24 cellular contexts compared by ENCODE assay signal in genomic region chr4:106048250-106048931, GRCh38.
DNase-seq lines count a peak whose midpoint lies in the region; ATAC-seq and TF ChIP-seq lines count a peak whose summit lies in the region.
"Had no signal": no experiment of that assay in that cellular context is flagged by ENCODE, and none has a peak within 500 bp of the region (broad histone marks: within the 10 kb centered on the region; RNA-seq: fewer than 3 reads in every experiment).

No MANE protein-coding gene starts in this region.

- DNase-seq in AG09319 (ENCODE audit: extremely low read depth, low read depth) (peak; percentile 55), astrocyte of the spinal cord (ENCODE audit: low read depth, low spot score) (peak; percentile 45), fibroblast of villous mesenchyme (ENCODE audit: low read depth) (peak; percentile 55), putamen (ENCODE audit: low spot score) (peak; percentile 3), T-helper 17 cell (no peak), SW 1271 (lab: John Stamatoyannopoulos, UW) (no peak)
- DNase-seq in activated T-cell treated with anti-CD3 and anti-CD28 coated beads, Interleukin-2, amount 50 U/mL, for 72 hours = no peak
- DNase-seq: activated CD4-positive, alpha-beta T cell treated with anti-CD3 and anti-CD28 coated beads for 4 hours; activated CD8-positive, alpha-beta memory T cell treated with anti-CD3 and anti-CD28 coated beads, Interleukin-2, amount 50 U/mL, for 4 hours; activated naive CD4-positive, alpha-beta T cell; body of pancreas; CD4-positive, alpha-beta memory T cell; effector CD4-positive, alpha-beta T cell; foreskin keratinocyte; H7; KBM-7; naive B cell; NCI-H2029 treated with DMSO at 0.1 percent for 48 hours; NCI-H510A; SHP77 treated with DMSO at 0.1 percent for 48 hours; stimulated activated CD4-positive, alpha-beta T cell treated with anti-CD3 and anti-CD28 coated beads, Interleukin-12 subunit alpha, Interleukin-12 subunit beta, amount 100 ng/mL, for 4 hours had no signal

- in situ Hi-C loops in astrocyte of the spinal cord (cut with HindIII; ENCODE audit: low sequenced_read_pairs) = no loop called here

- H3K4me3 Mint-ChIP-seq in T-helper 17 cell = no peak overlapping the region
- no peak overlapping the region for H3K4me3 Mint-ChIP-seq in activated T-cell treated with anti-CD3 and anti-CD28 coated beads, Interleukin-2, amount 50 U/mL, for 72 hours
- H3K4me3 Mint-ChIP-seq: CD4-positive, alpha-beta memory T cell; naive B cell; stimulated activated effector memory CD8-positive, alpha-beta T cell treated with anti-CD3 and anti-CD28 coated beads, Interleukin-12 subunit alpha, Interleukin-12 subunit beta, amount 100 ng/mL, for 72 hours had no signal

- no peaks in the 10 kb centered on the region for H3K9me3 ChIP-seq in T-helper 17 cell (ENCODE audit: control insufficient read depth, low read length, poor library complexity, severe bottlenecking)
- H3K9me3 ChIP-seq: A549, body of pancreas had no signal

- H3K36me3 Mint-ChIP-seq in T-helper 17 cell (ENCODE audit: low read depth) = peaks cover 12% of the 10 kb centered on the region
- peaks cover 2 to 3% of the 10 kb centered on the region in 2 donors for H3K36me3 Mint-ChIP-seq in activated T-cell treated with anti-CD3 and anti-CD28 coated beads, Interleukin-2, amount 50 U/mL, for 72 hours (ENCODE audit: insufficient read depth in 2 of 2)
- H3K36me3 Mint-ChIP-seq: stimulated activated effector memory CD8-positive, alpha-beta T cell treated with anti-CD3 and anti-CD28 coated beads, Interleukin-12 subunit alpha, Interleukin-12 subunit beta, amount 100 ng/mL, for 72 hours had no signal

- no peak for ATAC-seq in T-helper 17 cell
- no peak for ATAC-seq in GM19023 (IDR thresholded peaks at IDR 0.05; ENCODE audit: unreplicated experiment)
- no peak for ATAC-seq in activated T-cell treated with anti-CD3 and anti-CD28 coated beads, Interleukin-2, amount 50 U/mL, for 72 hours (replicated peaks in 1 of 2)
- ATAC-seq: A549; body of pancreas; foreskin keratinocyte; stimulated activated effector memory CD8-positive, alpha-beta T cell treated with anti-CD3 and anti-CD28 coated beads, Interleukin-12 subunit alpha, Interleukin-12 subunit beta, amount 100 ng/mL, for 72 hours had no signal

- TF ChIP-seq CTCF in AG09319 (IDR thresholded peaks at IDR 0.05; ENCODE audit: low read depth, low read length) (no peak), astrocyte of the spinal cord (IDR thresholded peaks at IDR 0.05; ENCODE audit: low read depth, low read length) (no peak), fibroblast of villous mesenchyme (IDR thresholded peaks at IDR 0.05; ENCODE audit: insufficient read depth, low read depth, low read length) (no peak)

- no peaks in the 10 kb centered on the region for H3K27me3 Mint-ChIP-seq in T-helper 17 cell
- no peaks in the 10 kb centered on the region for H3K27me3 Mint-ChIP-seq in activated T-cell treated with anti-CD3 and anti-CD28 coated beads, Interleukin-2, amount 50 U/mL, for 72 hours (ENCODE audit: low read depth)
- H3K27me3 Mint-ChIP-seq: CD4-positive, alpha-beta memory T cell; naive B cell had no signal

- no peaks in the 10 kb centered on the region for H3K4me1 Mint-ChIP-seq in T-helper 17 cell
- H3K4me1 Mint-ChIP-seq in activated T-cell treated with anti-CD3 and anti-CD28 coated beads, Interleukin-2, amount 50 U/mL, for 72 hours (ENCODE audit: low read depth) = no peaks in the 10 kb centered on the region
- H3K4me1 Mint-ChIP-seq: CD4-positive, alpha-beta memory T cell; naive B cell; stimulated activated effector memory CD8-positive, alpha-beta T cell treated with anti-CD3 and anti-CD28 coated beads, Interleukin-12 subunit alpha, Interleukin-12 subunit beta, amount 100 ng/mL, for 72 hours had no signal

- no peak overlapping the region for H3K4me3 ChIP-seq in astrocyte of the spinal cord (ENCODE audit: low read depth, low read length)
- no peak overlapping the region for H3K4me3 ChIP-seq in fibroblast of villous mesenchyme (ENCODE audit: low read depth, low read length)
- H3K4me3 ChIP-seq: A549, body of pancreas had no signal

- no peak overlapping the region for H3K27ac Mint-ChIP-seq in T-helper 17 cell
- no peak overlapping the region for H3K27ac Mint-ChIP-seq in activated T-cell treated with anti-CD3 and anti-CD28 coated beads, Interleukin-2, amount 50 U/mL, for 72 hours
- H3K27ac Mint-ChIP-seq: CD4-positive, alpha-beta memory T cell; naive B cell; stimulated activated effector memory CD8-positive, alpha-beta T cell treated with anti-CD3 and anti-CD28 coated beads, Interleukin-12 subunit alpha, Interleukin-12 subunit beta, amount 100 ng/mL, for 72 hours had no signal

- H3K9me3 Mint-ChIP-seq in activated T-cell treated with anti-CD3 and anti-CD28 coated beads, Interleukin-2, amount 50 U/mL, for 72 hours = no peaks in the 10 kb centered on the region
- H3K9me3 Mint-ChIP-seq: naive B cell had no signal

Comparison
In these comparisons a context has a peak if more than half of its experiments do, and no peak if none do; other contexts are left out.
1. DNase-seq: peak in AG09319 (single experiment), astrocyte of the spinal cord (single experiment), fibroblast of villous mesenchyme (single experiment) and putamen (single experiment); none in T-helper 17 cell (0 of 3), SW 1271 (0 of 2) and activated T-cell treated with anti-CD3 and anti-CD28 coated beads, Interleukin-2, amount 50 U/mL, for 72 hours (0 of 2).